In genomic region chr1:67105508-67105907, GRCh38 we compare ENCODE assay signal across 28 cellular contexts. TPM values are rescaled to one million over a fixed set of nuclear protein-coding genes. Genes with fewer than 3 reads are reported as not detected.
DNase-seq lines count a peak whose midpoint lies in the region; ATAC-seq, FAIRE-seq and TF ChIP-seq lines count a peak whose summit lies in the region.
"Had no signal": no experiment of that assay in that cellular context is flagged by ENCODE, and none has a peak within 500 bp of the region (broad histone marks: within the 10 kb centered on the region; RNA-seq: fewer than 3 reads in every experiment).

No MANE protein-coding gene starts in this region.

- no peaks in the 10 kb centered on the region for H3K36me3 ChIP-seq in HepG2 (replicated peaks in 1 of 2; ENCODE audit: control insufficient read depth in 1 of 2, insufficient read depth in 2 of 2, low read length in 2 of 2)
- H3K36me3 ChIP-seq in right lobe of liver, result no peaks in the 10 kb centered on the region
- no peaks in the 10 kb centered on the region for H3K36me3 ChIP-seq in colonic mucosa
- H3K36me3 ChIP-seq: BLaER1 treated with 17β-estradiol and CSF1 and Interleukin-3, amounts not matched to agents 10 nM and 100 nM had no signal

- no peak overlapping the region for H3K27ac ChIP-seq in HepG2 (ENCODE audit: extremely low read length, insufficient read depth, low read length)
- H3K27ac ChIP-seq in right lobe of liver, result no peak overlapping the region
- H3K27ac ChIP-seq in colonic mucosa, result no peak overlapping the region
- no peak overlapping the region for H3K27ac ChIP-seq in caudate nucleus (ENCODE audit: low read depth, low read length)
- H3K27ac ChIP-seq: A549; BLaER1 treated with 17β-estradiol and CSF1 and Interleukin-3, amounts not matched to agents 10 nM and 100 nM; SK-N-MC had no signal

- TF ChIP-seq POLR2A in HepG2 (IDR thresholded peaks at IDR 0.05; ENCODE audit: insufficient read depth in 1 of 2, low read depth in 2 of 2, low read length in 2 of 2) (no peak), right lobe of liver (IDR thresholded peaks at IDR 0.05) (no peak)

- no peak for FAIRE-seq in HepG2 (lab: Jason Lieb, UNC)
- FAIRE-seq: A549, D721Med, GM12891, H1, RCC 7860 had no signal

- 15% methylated on average over 2 of the region's 2 CpGs for WGBS in HepG2 (ENCODE audit: low lambda C conversion rate)
- WGBS in right lobe of liver (ENCODE audit: insufficient coverage, low coverage, low lambda C conversion rate, missing lambda C conversion rate), result 80% methylated on average over 2 of the region's 2 CpGs

- DNase-seq in HepG2 (ENCODE audit: low spot score) (no peak), right lobe of liver (no peak), NCI-H748 treated with DMSO at 0.1 percent for 48 hours (lab: John Stamatoyannopoulos, UW) (peak; percentile 3), colonic mucosa (peak; percentile 37), omental fat pad (ENCODE audit: low spot score) (no peak), caudate nucleus (lab: John Stamatoyannopoulos, UW) (no peak)
- no peak for DNase-seq in activated CD4-positive, alpha-beta T cell treated with anti-CD3 and anti-CD28 coated beads, Interleukin-2, amount 50 U/mL, for 1 hour
- DNase-seq: AML-193; CD4-positive, alpha-beta T cell; EL; GDM1; NCI-H1092 treated with DMSO at 0.1 percent for 48 hours; NCI-H1436; NCI-H2029; NCI-H446 treated with DMSO at 0.1 percent for 48 hours; NCI-H774; SIG-M5 had no signal

- no peaks in the 10 kb centered on the region for H3K27me3 ChIP-seq in HepG2 (ENCODE audit: control insufficient read depth in 1 of 2, insufficient read depth in 2 of 2, low read length in 2 of 2)
- no peaks in the 10 kb centered on the region for H3K27me3 ChIP-seq in right lobe of liver
- no peaks in the 10 kb centered on the region for H3K27me3 ChIP-seq in colonic mucosa
- H3K27me3 ChIP-seq: BLaER1 treated with 17β-estradiol and CSF1 and Interleukin-3, amounts not matched to agents 10 nM and 100 nM had no signal

- peak overlapping the region; percentile 44 for H2AFZ ChIP-seq in HepG2 (ENCODE audit: low read length)

- H3K4me1 ChIP-seq in HepG2 (ENCODE audit: insufficient read depth, low read length) (no peaks in the 10 kb centered on the region), right lobe of liver (no peaks in the 10 kb centered on the region), colonic mucosa (no peaks in the 10 kb centered on the region)
- H3K4me1 ChIP-seq: A549 had no signal

- no peak for TF ChIP-seq RAD21 in HepG2 (CRISPR knock-in tag; IDR thresholded peaks at IDR 0.05)

- no peaks in the 10 kb centered on the region for H4K20me1 ChIP-seq in HepG2 (ENCODE audit: insufficient read depth, low read length)
- H4K20me1 ChIP-seq: BLaER1 treated with 17β-estradiol and CSF1 and Interleukin-3, amounts not matched to agents 10 nM and 100 nM had no signal

- intact Hi-C loops in HepG2 (cut with micrococcal nuclease; ENCODE audit: unreplicated experiment) (no loop called here), right lobe of liver (cut with DNase I) (no loop called here), colonic mucosa (cut with DNase I) (no loop called here)

- POLR2A ChIA-PET in HepG2 (lab: Yijun Ruan, JAX), result no interaction called here

- CTCF ChIA-PET in HepG2 (lab: Yijun Ruan, JAX; ENCODE audit: low intra/inter-chr PET ratio, low total read pairs), result no interaction called here

- H3K4me3 ChIP-seq in HepG2 (replicated peaks in 1 of 3; ENCODE audit: insufficient read depth in 1 of 3, low read depth in 2 of 3, low read length in 3 of 3) (no peak overlapping the region), right lobe of liver (no peak overlapping the region), colonic mucosa (no peak overlapping the region)
- H3K4me3 ChIP-seq: A549; BLaER1 treated with 17β-estradiol and CSF1 and Interleukin-3, amounts not matched to agents 10 nM and 100 nM; SK-N-MC had no signal

- H3K9ac ChIP-seq in HepG2 (ENCODE audit: insufficient read depth, low read depth, low read length), result no peak overlapping the region
- H3K9ac ChIP-seq in colonic mucosa (ENCODE audit: low read depth in 2 of 2, low read length in 2 of 2), result no peak overlapping the region
- H3K9ac ChIP-seq: BLaER1 treated with 17β-estradiol and CSF1 and Interleukin-3, amounts not matched to agents 10 nM and 100 nM had no signal

- BruUV-seq in HepG2 (replicated peaks; lab: Mats Ljungman, UMichigan), result no TSS peak

- TF ChIP-seq EP300 in HepG2 (IDR thresholded peaks at IDR 0.05; ENCODE audit: low read depth in 2 of 2, low read length in 2 of 2) (no peak), HepG2 (CRISPR knock-in tag; IDR thresholded peaks at IDR 0.05; ENCODE audit: borderline replicate concordance) (no peak)

- in situ Hi-C loops in HepG2 (cut with HindIII; ENCODE audit: extremely low pct_ligation_motif_present, low pct_unique_long_range_greater_than_20kb), result no loop called here

- TF ChIP-seq CTCF in HepG2 (CRISPR knock-in tag; IDR thresholded peaks at IDR 0.05) (no peak), right lobe of liver (IDR thresholded peaks at IDR 0.05) (no peak), colonic mucosa (IDR thresholded peaks at IDR 0.05) (no peak), omental fat pad (IDR thresholded peaks at IDR 0.05) (no peak)

- no peak overlapping the region for H3K4me2 ChIP-seq in HepG2 (ENCODE audit: low read depth, low read length)
- H3K4me2 ChIP-seq: A549; BLaER1 treated with 17β-estradiol and CSF1 and Interleukin-3, amounts not matched to agents 10 nM and 100 nM had no signal

- H3K79me2 ChIP-seq in HepG2 (ENCODE audit: insufficient read depth, low read length), result no peaks in the 10 kb centered on the region

- no peak for ATAC-seq in HepG2
- ATAC-seq in right lobe of liver, result no peak
- ATAC-seq in omental fat pad (ENCODE audit: low FRiP score), result no peak
- ATAC-seq: A549, HCT116 had no signal

- H3K9me3 ChIP-seq in HepG2 (ENCODE audit: low read length) (no peaks in the 10 kb centered on the region), right lobe of liver (no peaks in the 10 kb centered on the region), colonic mucosa (no peaks in the 10 kb centered on the region)
- H3K9me3 ChIP-seq: A549; BLaER1 treated with 17β-estradiol and CSF1 and Interleukin-3, amounts not matched to agents 10 nM and 100 nM had no signal

TF ChIP-seq in HepG2, 621 proteins besides CTCF, POLR2A, EP300 and RAD21 (continues in another document):
- no peak for TF ChIP-seq KDM5B (CRISPR knock-in tag; IDR thresholded peaks at IDR 0.05; ENCODE audit: borderline replicate concordance)

RNA-seq across cellular contexts. Expression of gene C1orf141, which starts 29.3 kb away (rescaled TPM):
- total RNA-seq in HepG2 (2016; rRNA removed; fragmentation: Illumina TruSeq; extraction: Trizol), result not detected in 2 replicates
- total RNA-seq in HepG2 (2016; cell fraction: cytosol; rRNA removed; fragmentation: Illumina TruSeq; extraction: Trizol; ENCODE audit: low read depth), result not detected in 2 replicates
- not detected in 2 replicates for total RNA-seq in HepG2 (2016; cell fraction: insoluble cytoplasmic fraction; rRNA removed; fragmentation: Illumina TruSeq; extraction: Trizol)
- not detected in 2 replicates for total RNA-seq in HepG2 (2016; cell fraction: membrane; rRNA removed; fragmentation: Illumina TruSeq; extraction: Trizol)
- total RNA-seq in HepG2 (2016; cell fraction: nucleus; rRNA removed; fragmentation: Illumina TruSeq; extraction: Trizol), result not detected in 2 replicates
- not detected in 2 replicates for polyA plus RNA-seq in HepG2 (2011; rRNA removed)
- polyA plus RNA-seq in HepG2 (2011; cell fraction: cytosol; rRNA removed), result not detected in 2 replicates
- not detected in 2 replicates for polyA plus RNA-seq in HepG2 (2011; cell fraction: nucleus; rRNA removed)
- polyA plus RNA-seq in HepG2 (2012), result not detected in 2 replicates
- polyA plus RNA-seq in HepG2 (2016; cell fraction: cytosol; fragmentation: Illumina TruSeq; extraction: Trizol; ENCODE audit: low read depth), result not detected in 2 replicates
- not detected in 2 replicates for polyA plus RNA-seq in HepG2 (2016; cell fraction: insoluble cytoplasmic fraction; fragmentation: Illumina TruSeq; extraction: Trizol; ENCODE audit: low read depth)
- not detected in 2 replicates for polyA plus RNA-seq in HepG2 (2016; cell fraction: membrane; fragmentation: Illumina TruSeq; extraction: Trizol; ENCODE audit: low read depth)
- not detected in 2 replicates for polyA plus RNA-seq in HepG2 (2016; cell fraction: nucleus; fragmentation: Illumina TruSeq; extraction: Trizol; ENCODE audit: insufficient read depth, low read depth)
- not detected in 2 replicates for polyA minus RNA-seq in HepG2 (2011; rRNA and poly(A)+ RNA removed; ENCODE audit: low replicate concordance)
- not detected in 2 replicates for polyA minus RNA-seq in HepG2 (2011; cell fraction: cytosol; rRNA and poly(A)+ RNA removed)
- not detected in 2 replicates for polyA minus RNA-seq in HepG2 (2011; cell fraction: nucleus; rRNA and poly(A)+ RNA removed)
- total RNA-seq in right lobe of liver, result not detected
- total RNA-seq in colonic mucosa, result not detected
- total RNA-seq in omental fat pad, result not detected
- total RNA-seq: CD4-positive, alpha-beta T cell; H1; M059J; T-helper 1 cell treated with Interleukin-12 subunit alpha and Interleukin-12 subunit beta and Interleukin-4 antibody, amounts not matched to agents 30 ng/mL and 1 ng/mL, for 36 hours had no signal
- polyA plus RNA-seq: A549, H1, IgD-negative memory B cell had no signal

RNA-seq across cellular contexts. Expression of gene SLC35D1, which starts 51.6 kb away (rescaled TPM):
- 30.6 and 41.5 TPM in 2 replicates for total RNA-seq in HepG2 (2016; rRNA removed; fragmentation: Illumina TruSeq; extraction: Trizol)
- total RNA-seq in HepG2 (2016; cell fraction: cytosol; rRNA removed; fragmentation: Illumina TruSeq; extraction: Trizol; ENCODE audit: low read depth), result 2.9 and 3.0 TPM in 2 replicates
- total RNA-seq in HepG2 (2016; cell fraction: insoluble cytoplasmic fraction; rRNA removed; fragmentation: Illumina TruSeq; extraction: Trizol), result 29.9 and 41.4 TPM in 2 replicates
- 13.4 and 16.1 TPM in 2 replicates for total RNA-seq in HepG2 (2016; cell fraction: membrane; rRNA removed; fragmentation: Illumina TruSeq; extraction: Trizol)
- 48.7 and 57.0 TPM in 2 replicates for total RNA-seq in HepG2 (2016; cell fraction: nucleus; rRNA removed; fragmentation: Illumina TruSeq; extraction: Trizol)
- polyA plus RNA-seq in HepG2 (2011; rRNA removed), result 10.1 and 12.4 TPM in 2 replicates
- polyA plus RNA-seq in HepG2 (2011; cell fraction: cytosol; rRNA removed), result 7.3 and 12.6 TPM in 2 replicates
- polyA plus RNA-seq in HepG2 (2011; cell fraction: nucleus; rRNA removed), result 8.6 and 11.3 TPM in 2 replicates
- 9.1 and 11.5 TPM in 2 replicates for polyA plus RNA-seq in HepG2 (2012)
- 1.6 and 1.7 TPM in 2 replicates for polyA plus RNA-seq in HepG2 (2016; cell fraction: cytosol; fragmentation: Illumina TruSeq; extraction: Trizol; ENCODE audit: low read depth)
- polyA plus RNA-seq in HepG2 (2016; cell fraction: insoluble cytoplasmic fraction; fragmentation: Illumina TruSeq; extraction: Trizol; ENCODE audit: low read depth), result 18.8 and 18.9 TPM in 2 replicates
- 5.4 and 5.9 TPM in 2 replicates for polyA plus RNA-seq in HepG2 (2016; cell fraction: membrane; fragmentation: Illumina TruSeq; extraction: Trizol; ENCODE audit: low read depth)
- 33.7 and 34.0 TPM in 2 replicates for polyA plus RNA-seq in HepG2 (2016; cell fraction: nucleus; fragmentation: Illumina TruSeq; extraction: Trizol; ENCODE audit: insufficient read depth, low read depth)
- 13.8 and 25.4 TPM in 2 replicates for polyA minus RNA-seq in HepG2 (2011; rRNA and poly(A)+ RNA removed; ENCODE audit: low replicate concordance)
- 16.4 and 16.8 TPM in 2 replicates for polyA minus RNA-seq in HepG2 (2011; cell fraction: cytosol; rRNA and poly(A)+ RNA removed)
- polyA minus RNA-seq in HepG2 (2011; cell fraction: nucleus; rRNA and poly(A)+ RNA removed), result 35.3 and 36.4 TPM in 2 replicates
- 10 to 100 TPM; 36.9 to 70.7 (median 52.0) TPM for total RNA-seq in right lobe of liver
- 10 to 100 TPM; 48.1 to 75.9 TPM for total RNA-seq in colonic mucosa
- total RNA-seq in omental fat pad, result 10 to 100 TPM in 1 of 4 donors, 1 to 10 TPM in 3; 9.4 to 10.1 (median 9.6) TPM

Comparison
In these comparisons a context has a peak if more than half of its experiments do, and no peak if none do; other contexts are left out.
1. DNase-seq: peak in NCI-H748 treated with DMSO at 0.1 percent for 48 hours (single experiment) and colonic mucosa (single experiment); none in HepG2 (single experiment), right lobe of liver (0 of 3), activated CD4-positive, alpha-beta T cell treated with anti-CD3 and anti-CD28 coated beads, Interleukin-2, amount 50 U/mL, for 1 hour (single experiment), omental fat pad (single experiment) and caudate nucleus (0 of 61).